1 cellular context compared by ENCODE assay signal in the genomic region with DNA sequence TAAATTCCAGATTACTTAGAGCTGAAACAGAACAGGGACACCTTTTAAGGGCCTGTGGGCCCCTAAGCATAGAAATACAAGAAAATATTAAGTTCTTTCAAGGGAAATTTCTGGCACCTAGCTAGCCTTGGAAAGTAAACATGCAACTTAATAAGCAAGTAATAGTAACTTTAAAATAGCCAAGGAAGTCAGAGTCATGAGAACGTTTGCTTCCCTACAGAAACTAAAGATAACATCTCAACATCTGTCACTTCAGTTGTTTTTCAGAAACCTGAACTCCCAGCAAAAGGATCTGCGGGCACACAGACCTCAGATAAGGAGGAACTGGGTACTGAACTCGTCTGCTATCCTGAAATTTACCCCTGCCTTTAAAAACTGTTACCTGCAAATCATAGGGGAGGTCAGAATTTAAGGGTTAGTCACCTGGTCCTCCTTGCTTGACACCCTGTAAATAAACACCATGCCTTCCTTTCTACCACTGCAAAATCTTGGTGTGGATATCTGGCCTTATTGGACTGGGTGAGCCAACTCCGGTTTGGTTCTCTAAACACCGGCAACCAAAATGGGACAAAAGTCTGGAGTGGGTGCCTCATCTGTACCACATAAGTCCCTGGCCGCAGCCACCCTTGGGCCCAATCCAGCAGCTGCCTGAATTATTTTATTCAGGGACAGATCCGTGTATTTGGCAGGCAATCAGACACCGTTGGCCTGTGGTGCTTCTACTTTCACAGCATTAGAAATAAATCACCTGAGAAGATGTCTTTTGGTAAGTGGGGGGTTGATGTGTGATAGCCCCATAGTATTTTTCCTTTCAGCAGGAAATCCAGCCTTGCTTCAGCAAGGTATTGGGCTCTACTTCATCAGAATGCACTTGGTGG.
TF ChIP-seq lines count a peak whose summit lies in the region.

No MANE protein-coding gene starts in this region.

TF ChIP-seq in K562, 482 proteins besides CTCF, POLR2A, EP300 and RAD21 (continued from another document and continues in another):
- TF ChIP-seq GMEB1 (CRISPR knock-in tag; IDR thresholded peaks at IDR 0.05) (no peak), POLR3A (IDR thresholded peaks at IDR 0.05; ENCODE audit: borderline replicate concordance, extremely low read depth, insufficient read depth, insufficient read length) (no peak), HNRNPLL (IDR thresholded peaks at IDR 0.05; ENCODE audit: low read depth, low read length, poor library complexity, severe bottlenecking) (no peak), ATF4 (CRISPR knock-in tag; IDR thresholded peaks at IDR 0.05) (0 out of 2 replicates have a peak, but pooled peaks have one; percentile 25), GABPB1 (CRISPR knock-in tag; IDR thresholded peaks at IDR 0.05) (no peak), CREB5 (CRISPR knock-in tag; IDR thresholded peaks at IDR 0.05) (no peak), SMARCC2 (IDR thresholded peaks at IDR 0.05; ENCODE audit: low read depth) (peak; percentile 92), ZNF384 (IDR thresholded peaks at IDR 0.05; ENCODE audit: low read depth, low read length) (peak; percentile 41; the same call in 1 of the 2 replicates), TAL1 (IDR thresholded peaks at IDR 0.05) (peak; percentile 90), MYC (IDR thresholded peaks at IDR 0.05; ENCODE audit: low read depth, low read length) (0 out of 2 replicates have a peak, but pooled peaks have one; percentile 28), MYC (CRISPR knock-in tag; IDR thresholded peaks at IDR 0.05; ENCODE audit: borderline replicate concordance, low read depth) (no peak), HMBOX1 (IDR thresholded peaks at IDR 0.05) (peak; percentile 65), ARID2 (IDR thresholded peaks at IDR 0.05) (0 out of 2 replicates have a peak, but pooled peaks have one; percentile 14), ZSCAN29 (IDR thresholded peaks at IDR 0.05) (no peak), FOS (IDR thresholded peaks at IDR 0.05; ENCODE audit: extremely low read depth, insufficient read length) (no peak), FOXA3 (CRISPR knock-in tag; conservative IDR thresholded peaks at IDR 0.05 in 1 of 2, IDR thresholded peaks at IDR 0.05 in 1 of 2) (peak in 1 of 2 experiments; percentile 85; a peak in 2 of 4 replicates), RFX7 (CRISPR knock-in tag; IDR thresholded peaks at IDR 0.05) (no peak), TCFL5 (CRISPR knock-in tag; conservative IDR thresholded peaks at IDR 0.05) (no peak), KLF10 (CRISPR knock-in tag; IDR thresholded peaks at IDR 0.05) (no peak), ZNF75A (CRISPR knock-in tag; IDR thresholded peaks at IDR 0.05) (no peak), KDM2B (CRISPR knock-in tag; IDR thresholded peaks at IDR 0.05) (no peak), ZNF3 (CRISPR knock-in tag; IDR thresholded peaks at IDR 0.05) (no peak), BRF1 (IDR thresholded peaks at IDR 0.05; ENCODE audit: borderline replicate concordance, extremely low read depth, insufficient read length) (no peak), ZNF57 (CRISPR knock-in tag; IDR thresholded peaks at IDR 0.05) (no peak), PCBP2 (IDR thresholded peaks at IDR 0.05; ENCODE audit: low read depth, low read length, poor library complexity, severe bottlenecking) (no peak), ZNF133 (CRISPR knock-in tag; IDR thresholded peaks at IDR 0.05) (no peak), ZC3H4 (CRISPR knock-in tag; IDR thresholded peaks at IDR 0.05; ENCODE audit: borderline replicate concordance) (no peak), ZNF175 (CRISPR knock-in tag; IDR thresholded peaks at IDR 0.05; ENCODE audit: low read depth) (0 out of 2 replicates have a peak, but pooled peaks have one; percentile 38), ZBTB1 (CRISPR knock-in tag; IDR thresholded peaks at IDR 0.05; ENCODE audit: borderline replicate concordance, low read depth) (no peak), RBM39 (optimal IDR thresholded peaks at IDR 0.05; ENCODE audit: low read depth, low read length) (no peak), BRCA1 (IDR thresholded peaks at IDR 0.05) (no peak), BRCA1 (CRISPR knock-in tag; IDR thresholded peaks at IDR 0.05) (no peak), XRCC3 (IDR thresholded peaks at IDR 0.05) (no peak), CCAR2 (IDR thresholded peaks at IDR 0.05; ENCODE audit: low read depth, low read length) (no peak), TAF7 (tag; IDR thresholded peaks at IDR 0.05) (no peak), ZNF184 (CRISPR knock-in tag; IDR thresholded peaks at IDR 0.05) (no peak), POLR2AphosphoS2 (IDR thresholded peaks at IDR 0.05; ENCODE audit: low read length) (no peak; the same call in 1 of the 2 replicates), TCF7 (IDR thresholded peaks at IDR 0.05; ENCODE audit: borderline replicate concordance) (no peak), FOXK1 (CRISPR knock-in tag; IDR thresholded peaks at IDR 0.05; ENCODE audit: borderline replicate concordance) (no peak), ZNF354B (CRISPR knock-in tag; IDR thresholded peaks at IDR 0.05) (no peak), CHD1 (IDR thresholded peaks at IDR 0.05; ENCODE audit: low read length) (no peak), ZNF785 (CRISPR knock-in tag; IDR thresholded peaks at IDR 0.05) (no peak), FIP1L1 (IDR thresholded peaks at IDR 0.05; ENCODE audit: low read depth, low read length, poor library complexity, severe bottlenecking) (no peak), CHD4 (IDR thresholded peaks at IDR 0.05; ENCODE audit: insufficient read depth, insufficient replicate concordance, low read depth, low read length, poor library complexity, severe bottlenecking) (no peak), DIDO1 (tag; IDR thresholded peaks at IDR 0.05; ENCODE audit: low read depth) (no peak), TCF3 (CRISPR knock-in tag; IDR thresholded peaks at IDR 0.05) (peak; percentile 87), L3MBTL2 (IDR thresholded peaks at IDR 0.05) (peak; percentile 54), E2F1 (CRISPR knock-in tag; IDR thresholded peaks at IDR 0.05) (no peak; the same call in 1 of the 2 replicates), TRIM24 (IDR thresholded peaks at IDR 0.05) (peak; percentile 36 to 61; a peak in 3 of 4 replicates), ZNF583 (CRISPR knock-in tag; IDR thresholded peaks at IDR 0.05) (no peak), ZSCAN32 (CRISPR knock-in tag; IDR thresholded peaks at IDR 0.05) (no peak)
- TF ChIP-seq, protein P1, sequence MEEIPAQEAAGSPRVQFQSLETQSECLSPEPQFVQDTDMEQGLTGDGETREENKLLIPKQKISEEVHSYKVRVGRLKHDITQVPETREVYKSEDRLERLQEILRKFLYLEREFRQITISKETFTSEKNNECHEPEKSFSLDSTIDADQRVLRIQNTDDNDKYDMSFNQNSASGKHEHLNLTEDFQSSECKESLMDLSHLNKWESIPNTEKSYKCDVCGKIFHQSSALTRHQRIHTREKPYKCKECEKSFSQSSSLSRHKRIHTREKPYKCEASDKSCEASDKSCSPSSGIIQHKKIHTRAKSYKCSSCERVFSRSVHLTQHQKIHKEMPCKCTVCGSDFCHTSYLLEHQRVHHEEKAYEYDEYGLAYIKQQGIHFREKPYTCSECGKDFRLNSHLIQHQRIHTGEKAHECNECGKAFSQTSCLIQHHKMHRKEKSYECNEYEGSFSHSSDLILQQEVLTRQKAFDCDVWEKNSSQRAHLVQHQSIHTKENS (CRISPR knock-in tag; IDR thresholded peaks at IDR 0.05), result no peak
- TF ChIP-seq, protein P2, sequence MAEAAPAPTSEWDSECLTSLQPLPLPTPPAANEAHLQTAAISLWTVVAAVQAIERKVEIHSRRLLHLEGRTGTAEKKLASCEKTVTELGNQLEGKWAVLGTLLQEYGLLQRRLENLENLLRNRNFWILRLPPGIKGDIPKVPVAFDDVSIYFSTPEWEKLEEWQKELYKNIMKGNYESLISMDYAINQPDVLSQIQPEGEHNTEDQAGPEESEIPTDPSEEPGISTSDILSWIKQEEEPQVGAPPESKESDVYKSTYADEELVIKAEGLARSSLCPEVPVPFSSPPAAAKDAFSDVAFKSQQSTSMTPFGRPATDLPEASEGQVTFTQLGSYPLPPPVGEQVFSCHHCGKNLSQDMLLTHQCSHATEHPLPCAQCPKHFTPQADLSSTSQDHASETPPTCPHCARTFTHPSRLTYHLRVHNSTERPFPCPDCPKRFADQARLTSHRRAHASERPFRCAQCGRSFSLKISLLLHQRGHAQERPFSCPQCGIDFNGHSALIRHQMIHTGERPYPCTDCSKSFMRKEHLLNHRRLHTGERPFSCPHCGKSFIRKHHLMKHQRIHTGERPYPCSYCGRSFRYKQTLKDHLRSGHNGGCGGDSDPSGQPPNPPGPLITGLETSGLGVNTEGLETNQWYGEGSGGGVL (CRISPR knock-in tag; IDR thresholded peaks at IDR 0.05), result no peak
- TF ChIP-seq, protein P3, sequence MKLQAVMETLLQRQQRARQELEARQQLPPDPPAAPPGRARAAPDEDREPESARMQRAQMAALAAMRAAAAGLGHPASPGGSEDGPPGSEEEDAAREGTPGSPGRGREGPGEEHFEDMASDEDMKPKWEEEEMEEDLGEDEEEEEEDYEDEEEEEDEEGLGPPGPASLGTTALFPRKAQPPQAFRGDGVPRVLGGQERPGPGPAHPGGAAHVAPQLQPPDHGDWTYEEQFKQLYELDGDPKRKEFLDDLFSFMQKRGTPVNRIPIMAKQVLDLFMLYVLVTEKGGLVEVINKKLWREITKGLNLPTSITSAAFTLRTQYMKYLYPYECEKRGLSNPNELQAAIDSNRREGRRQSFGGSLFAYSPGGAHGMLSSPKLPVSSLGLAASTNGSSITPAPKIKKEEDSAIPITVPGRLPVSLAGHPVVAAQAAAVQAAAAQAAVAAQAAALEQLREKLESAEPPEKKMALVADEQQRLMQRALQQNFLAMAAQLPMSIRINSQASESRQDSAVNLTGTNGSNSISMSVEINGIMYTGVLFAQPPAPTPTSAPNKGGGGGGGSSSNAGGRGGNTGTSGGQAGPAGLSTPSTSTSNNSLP (IDR thresholded peaks at IDR 0.05; ENCODE audit: borderline replicate concordance, low read depth, low read length), result no peak
- TF ChIP-seq, protein P4, sequence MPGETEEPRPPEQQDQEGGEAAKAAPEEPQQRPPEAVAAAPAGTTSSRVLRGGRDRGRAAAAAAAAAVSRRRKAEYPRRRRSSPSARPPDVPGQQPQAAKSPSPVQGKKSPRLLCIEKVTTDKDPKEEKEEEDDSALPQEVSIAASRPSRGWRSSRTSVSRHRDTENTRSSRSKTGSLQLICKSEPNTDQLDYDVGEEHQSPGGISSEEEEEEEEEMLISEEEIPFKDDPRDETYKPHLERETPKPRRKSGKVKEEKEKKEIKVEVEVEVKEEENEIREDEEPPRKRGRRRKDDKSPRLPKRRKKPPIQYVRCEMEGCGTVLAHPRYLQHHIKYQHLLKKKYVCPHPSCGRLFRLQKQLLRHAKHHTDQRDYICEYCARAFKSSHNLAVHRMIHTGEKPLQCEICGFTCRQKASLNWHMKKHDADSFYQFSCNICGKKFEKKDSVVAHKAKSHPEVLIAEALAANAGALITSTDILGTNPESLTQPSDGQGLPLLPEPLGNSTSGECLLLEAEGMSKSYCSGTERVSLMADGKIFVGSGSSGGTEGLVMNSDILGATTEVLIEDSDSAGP (CRISPR knock-in tag; IDR thresholded peaks at IDR 0.05), result no peak
- TF ChIP-seq, protein P5, sequence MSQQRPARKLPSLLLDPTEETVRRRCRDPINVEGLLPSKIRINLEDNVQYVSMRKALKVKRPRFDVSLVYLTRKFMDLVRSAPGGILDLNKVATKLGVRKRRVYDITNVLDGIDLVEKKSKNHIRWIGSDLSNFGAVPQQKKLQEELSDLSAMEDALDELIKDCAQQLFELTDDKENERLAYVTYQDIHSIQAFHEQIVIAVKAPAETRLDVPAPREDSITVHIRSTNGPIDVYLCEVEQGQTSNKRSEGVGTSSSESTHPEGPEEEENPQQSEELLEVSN (IDR thresholded peaks at IDR 0.05; ENCODE audit: borderline replicate concordance in 1 of 2, extremely low read depth in 1 of 2, insufficient read depth in 1 of 2, insufficient read length in 1 of 2, low read depth in 1 of 2, low read length in 1 of 2, poor library complexity in 1 of 2, severe bottlenecking in 1 of 2), result no peak
